ENCODE assay signal across 20 cellular contexts in the genomic region with DNA sequence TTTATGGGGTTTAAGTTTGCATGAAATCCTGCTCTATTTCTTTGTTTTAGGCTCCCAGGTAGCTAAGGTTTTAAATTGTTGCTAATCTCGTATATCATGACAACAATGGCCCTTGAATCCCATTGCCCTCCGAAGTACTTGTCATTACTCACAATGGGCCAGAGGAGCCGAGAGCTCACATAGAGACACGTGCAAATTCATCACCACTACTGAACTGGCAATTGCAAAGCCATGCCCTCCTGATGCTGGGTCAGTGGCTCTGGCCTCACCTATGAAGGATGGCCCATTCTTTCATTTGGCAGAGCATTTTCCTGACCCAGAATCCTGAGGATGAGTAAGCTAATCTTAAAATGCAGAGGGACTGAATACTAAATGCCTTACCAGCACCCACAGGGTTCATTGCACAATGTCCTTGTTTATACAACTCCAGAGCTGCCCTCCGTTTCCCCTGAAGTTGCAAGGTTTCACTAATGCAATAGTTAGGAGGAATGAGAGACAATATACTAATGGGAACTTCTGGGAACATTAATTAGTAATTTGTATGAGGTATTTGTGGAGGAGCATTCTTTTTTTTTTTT.
DNase-seq lines count a peak whose midpoint lies in the region; TF ChIP-seq lines count a peak whose summit lies in the region.
"Had no signal": no experiment of that assay in that cellular context is flagged by ENCODE, and none has a peak within 500 bp of the region (broad histone marks: within the 10 kb centered on the region; RNA-seq: fewer than 3 reads in every experiment).

No MANE protein-coding gene starts in this region.

- no peaks in the 10 kb centered on the region for H3K27me3 ChIP-seq in ascending aorta
- H3K27me3 ChIP-seq: gastrocnemius medialis, tibial nerve had no signal

- no peak for TF ChIP-seq CTCF in fibroblast of pulmonary artery (IDR thresholded peaks at IDR 0.05; ENCODE audit: low read length, missing control alignments)
- TF ChIP-seq CTCF in ascending aorta (IDR thresholded peaks at IDR 0.05) = no peak

- H3K27ac ChIP-seq in ascending aorta = no peak overlapping the region
- H3K27ac ChIP-seq: gastrocnemius medialis, tibial nerve, VCaP had no signal

- no peaks in the 10 kb centered on the region for H3K36me3 ChIP-seq in ascending aorta
- H3K36me3 ChIP-seq: gastrocnemius medialis, tibial nerve had no signal

- H3K4me3 ChIP-seq in fibroblast of pulmonary artery (replicated peaks; ENCODE audit: low read depth, low read length) = no peak overlapping the region
- H3K4me3 ChIP-seq in skeletal muscle cell (ENCODE audit: low read depth, low read length) = no peak overlapping the region
- no peak overlapping the region for H3K4me3 ChIP-seq in ascending aorta
- H3K4me3 ChIP-seq: gastrocnemius medialis, tibial nerve had no signal

- peak; percentile 15 to 69 (median 65) for DNase-seq in NCI-H1417 (lab: John Stamatoyannopoulos, UW)
- DNase-seq in NCI-H1417 treated with DMSO at 0.1 percent for 48 hours (lab: John Stamatoyannopoulos, UW) = no peak
- peak; percentile 8 for DNase-seq in SKM-1 (lab: John Stamatoyannopoulos, UW; ENCODE audit: unreplicated experiment)
- DNase-seq in fibroblast of pulmonary artery (ENCODE audit: low read depth) = peak; percentile 3
- DNase-seq in skeletal muscle cell (ENCODE audit: low read depth) = peak; percentile 26
- no peak for DNase-seq in COLO668 (lab: John Stamatoyannopoulos, UW; ENCODE audit: unreplicated experiment)
- DNase-seq in central memory CD4-positive, alpha-beta T cell = no peak
- DNase-seq in ascending aorta (ENCODE audit: low spot score in 2 of 2) = no peak
- DNase-seq: 8988T; activated CD8-positive, alpha-beta T cell treated with anti-CD3 and anti-CD28 coated beads for 36 hours; activated naive CD8-positive, alpha-beta T cell treated with anti-CD3 and anti-CD28 coated beads, Interleukin-2, amount 50 U/mL, for 24 hours; cerebellar nuclear complex; gastrocnemius medialis; GF-D8; naive thymus-derived CD8-positive, alpha-beta T cell; RPMI8226; stimulated activated CD4-positive, alpha-beta T cell treated with anti-CD3 and anti-CD28 coated beads, Interleukin-12 subunit alpha, Interleukin-12 subunit beta, amount 100 ng/mL, for 4 hours; stimulated activated naive CD4-positive, alpha-beta T cell treated with Interleukin-2 at 50 U/mL for 16 hours had no signal

- no peaks in the 10 kb centered on the region for H3K4me1 ChIP-seq in ascending aorta
- H3K4me1 ChIP-seq: gastrocnemius medialis, tibial nerve had no signal

- no peaks in the 10 kb centered on the region for H3K9me3 ChIP-seq in ascending aorta
- H3K9me3 ChIP-seq: gastrocnemius medialis, tibial nerve had no signal

- intact Hi-C loops in ascending aorta (cut with DNase I) = no loop called here

Comparison
In these comparisons a context has a peak if more than half of its experiments do, and no peak if none do; other contexts are left out.
1. DNase-seq: peak in NCI-H1417 (3 of 3), SKM-1 (single experiment), fibroblast of pulmonary artery (single experiment) and skeletal muscle cell (single experiment); none in NCI-H1417 treated with DMSO at 0.1 percent for 48 hours (single experiment), COLO668 (single experiment), central memory CD4-positive, alpha-beta T cell (single experiment) and ascending aorta (0 of 2).